8 cellular contexts compared by ENCODE assay signal in genomic region chr14:54622189-54622958, GRCh38.
DNase-seq lines count a peak whose midpoint lies in the region; ATAC-seq and TF ChIP-seq lines count a peak whose summit lies in the region.

No MANE protein-coding gene starts in this region.

- H3K4me1 ChIP-seq in tibial artery, result peaks cover 0 to 65% (median 16%) of the 10 kb centered on the region in 4 donors

- TF ChIP-seq CTCF in GM10248 (IDR thresholded peaks at IDR 0.05; ENCODE audit: control extremely low read depth, extremely low read depth, low read depth, missing control alignments), result no peak
- no peak for TF ChIP-seq CTCF in GM20000 (IDR thresholded peaks at IDR 0.05; ENCODE audit: extremely low read depth, missing control alignments)
- TF ChIP-seq CTCF in tibial artery (IDR thresholded peaks at IDR 0.05), result no peak

- H3K27me3 ChIP-seq in tibial artery, result no peaks in the 10 kb centered on the region

- no peaks in the 10 kb centered on the region for H3K36me3 ChIP-seq in tibial artery

- ATAC-seq in HG03354 (IDR thresholded peaks at IDR 0.05; ENCODE audit: poor library complexity, severe bottlenecking, unreplicated experiment), result peak; percentile 72

- POLR2A ChIA-PET in GM10248 (lab: Yijun Ruan, JAX), result no interaction called here

- DNase-seq in GM10248 (ENCODE audit: extremely low spot score) (peak; percentile 74), GM20000 (ENCODE audit: low spot score) (peak; percentile 76), erythroblast (lab: John Stamatoyannopoulos, UW) (peak; percentile 5 to 53), NCI-H2227 (lab: John Stamatoyannopoulos, UW; ENCODE audit: unreplicated experiment) (no peak), amygdala (lab: John Stamatoyannopoulos, UW) (no peak), KG1 (lab: John Stamatoyannopoulos, UW) (no peak), tibial artery (no peak)

- TF ChIP-seq POLR2A in erythroblast (IDR thresholded peaks at IDR 0.05; ENCODE audit: low read length), result no peak

- H3K27ac ChIP-seq in tibial artery, result no peak overlapping the region

- intact Hi-C loops in tibial artery (cut with DNase I; ENCODE audit: low total_unique reads), result no loop called here

- CTCF ChIA-PET in GM10248 (lab: Yijun Ruan, JAX), result interaction anchor here (1.0 to 1.5 kb wide), 4 partner anchors 9 to 152 kb away, joined by 4 to 6 read pairs (median 4); partner anchors contain the start of gene SAMD4A

- H3K4me3 ChIP-seq in tibial artery, result no peak overlapping the region

- no peaks in the 10 kb centered on the region for H3K9me3 ChIP-seq in tibial artery

Comparison
In these comparisons a context has a peak if more than half of its experiments do, and no peak if none do; other contexts are left out.
1. DNase-seq: peak in GM10248 (single experiment), GM20000 (single experiment) and erythroblast (2 of 2); none in NCI-H2227 (single experiment), amygdala (0 of 56), KG1 (single experiment) and tibial artery (0 of 2).